ENCODE assay signal across 8 cellular contexts in genomic region chr3:99875573-99875924, GRCh38. TPM values are rescaled to one million over a fixed set of nuclear protein-coding genes. Genes with fewer than 3 reads are reported as not detected.
DNase-seq lines count a peak whose midpoint lies in the region; ATAC-seq and TF ChIP-seq lines count a peak whose summit lies in the region.

No MANE protein-coding gene starts in this region.

- H3K4me3 Mint-ChIP-seq in central memory CD8-positive, alpha-beta T cell, result peak overlapping the region; percentile 69

- H3K9me3 ChIP-seq in left lung (no peaks in the 10 kb centered on the region), thymus (ENCODE audit: control insufficient read depth) (no peaks in the 10 kb centered on the region)

- H3K36me3 Mint-ChIP-seq in central memory CD8-positive, alpha-beta T cell (ENCODE audit: insufficient read depth), result peaks cover 2% of the 10 kb centered on the region

- 1% methylated on average over 7 of the region's 7 CpGs for WGBS in thymus

- intact Hi-C loops in left lung (cut with DNase I), result no loop called here

- peak; percentile 24 for ATAC-seq in central memory CD8-positive, alpha-beta T cell (replicated peaks; ENCODE audit: extremely low read depth, poor library complexity, severe bottlenecking)
- peak; percentile 66 for ATAC-seq in left lung
- no peak for ATAC-seq in HG02840 (IDR thresholded peaks at IDR 0.05; ENCODE audit: low FRiP score, unreplicated experiment)

- H3K9me3 Mint-ChIP-seq in central memory CD8-positive, alpha-beta T cell, result no peaks in the 10 kb centered on the region

- H3K4me1 Mint-ChIP-seq in central memory CD8-positive, alpha-beta T cell, result peaks cover 13% of the 10 kb centered on the region

- TF ChIP-seq CTCF in left lung (IDR thresholded peaks at IDR 0.05), result no peak

- H3K4me3 ChIP-seq in left lung, result peak overlapping the region; percentile 53 to 59
- peak overlapping the region; percentile 53 for H3K4me3 ChIP-seq in thymus (ENCODE audit: low read length)

- H3K27ac Mint-ChIP-seq in central memory CD8-positive, alpha-beta T cell (ENCODE audit: low read depth), result no peak overlapping the region

- H3K27me3 Mint-ChIP-seq in central memory CD8-positive, alpha-beta T cell, result no peaks in the 10 kb centered on the region

- no peaks in the 10 kb centered on the region for H3K27me3 ChIP-seq in left lung
- peaks cover 20% of the 10 kb centered on the region for H3K27me3 ChIP-seq in thymus (ENCODE audit: control insufficient read depth, insufficient read depth)

- H3K36me3 ChIP-seq in left lung (no peaks in the 10 kb centered on the region), thymus (ENCODE audit: control insufficient read depth, insufficient read depth) (no peaks in the 10 kb centered on the region)

- H3K4me1 ChIP-seq in left lung, result peaks cover 0 to 46% of the 10 kb centered on the region in 2 donors
- H3K4me1 ChIP-seq in thymus (ENCODE audit: control insufficient read depth, insufficient read depth, low read length), result peaks cover 8% of the 10 kb centered on the region

- H3K27ac ChIP-seq in left lung, result peak overlapping the region; percentile 87 to 88
- peak overlapping the region; percentile 53 for H3K27ac ChIP-seq in thymus (ENCODE audit: low read depth)

- DNase-seq in GF-D8 (lab: John Stamatoyannopoulos, UW) (peak; percentile 36), NOMO-1 (lab: John Stamatoyannopoulos, UW; ENCODE audit: unreplicated experiment in 2 of 2) (peak; percentile 47 to 69), left lung (no peak), NCI-H2029 treated with DMSO at 0.1 percent for 48 hours (lab: John Stamatoyannopoulos, UW) (no peak)
- no peak for DNase-seq in central memory CD8-positive, alpha-beta T cell (ENCODE audit: low spot score in 2 of 2)
- DNase-seq in activated CD4-positive, alpha-beta T cell treated with anti-CD3 and anti-CD28 coated beads, Interleukin-2, amount 50 U/mL, for 1 hour, result no peak

RNA-seq across cellular contexts. Expression of gene CMSS1, which starts 57.9 kb away (rescaled TPM):
- total RNA-seq in left lung, result 10 to 100 TPM; 13.4 to 32.7 TPM
- 27.3 TPM for polyA plus RNA-seq in thymus

Comparison
In these comparisons a context has a peak if more than half of its experiments do, and no peak if none do; other contexts are left out.
1. DNase-seq: peak in GF-D8 (single experiment) and NOMO-1 (2 of 2); none in central memory CD8-positive, alpha-beta T cell (0 of 2), left lung (0 of 2), NCI-H2029 treated with DMSO at 0.1 percent for 48 hours (single experiment) and activated CD4-positive, alpha-beta T cell treated with anti-CD3 and anti-CD28 coated beads, Interleukin-2, amount 50 U/mL, for 1 hour (single experiment).